36 cellular contexts compared by ENCODE assay signal in the genomic region with DNA sequence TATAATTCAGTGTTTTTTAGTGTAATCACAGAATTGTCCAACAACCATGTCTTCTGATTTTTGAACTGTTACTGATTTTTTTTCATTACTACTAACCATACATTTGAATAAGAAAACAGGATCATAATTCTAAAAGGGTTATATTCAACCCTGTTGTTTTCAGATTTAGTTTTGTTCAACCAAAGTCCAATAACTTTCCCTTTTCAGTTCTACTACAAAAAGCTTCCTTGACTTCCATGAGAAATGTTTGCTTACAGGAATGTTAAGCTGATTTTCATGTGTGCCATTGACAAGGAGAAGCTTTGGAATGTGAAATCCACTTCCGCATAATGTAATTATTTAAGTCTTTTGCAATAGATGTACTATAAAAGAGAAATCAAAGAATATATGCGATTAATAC.
"Had no signal": no experiment of that assay in that cellular context is flagged by ENCODE, and none has a peak within 500 bp of the region (broad histone marks: within the 10 kb centered on the region; RNA-seq: fewer than 3 reads in every experiment).

No MANE protein-coding gene starts in this region.

- H3K27ac ChIP-seq: body of pancreas, brain microvascular endothelial cell, breast epithelium, VCaP had no signal

- H3K27ac Mint-ChIP-seq: activated B cell treated with CpG ODN at 0.5 μM for 24 hours; activated CD4-positive, alpha-beta memory T cell treated with anti-CD3 and anti-CD28 coated beads, Interleukin-2, amount 10 ng/mL, durations not matched to agents 7 days and 5 days; activated CD4-positive, alpha-beta T cell treated with anti-CD3 and anti-CD28 coated beads, Interleukin-2, amount 10 ng/mL, durations not matched to agents 24 days and 14 days; activated CD8-positive, alpha-beta memory T cell treated with anti-CD3 and anti-CD28 coated beads, Interleukin-2, amount 10 ng/mL, durations not matched to agents 7 days and 5 days; activated CD8-positive, alpha-beta T cell treated with anti-CD3 and anti-CD28 coated beads, Interleukin-2, amount 10 ng/mL, durations not matched to agents 7 days and 5 days; activated naive CD4-positive, alpha-beta T cell treated with anti-CD3 and anti-CD28 coated beads, Interleukin-2, amount 10 ng/mL, durations not matched to agents 7 days and 5 days; activated naive CD4-positive, alpha-beta T cell treated with anti-CD3 and anti-CD28 coated beads, Interleukin-2, amount 50 U/mL, for 24 hours; activated naive CD8-positive, alpha-beta T cell; activated naive CD8-positive, alpha-beta T cell treated with anti-CD3 and anti-CD28 coated beads, Interleukin-2, amount 10 ng/mL, durations not matched to agents 7 days and 5 days; activated naive CD8-positive, alpha-beta T cell treated with anti-CD3 and anti-CD28 coated beads, Interleukin-2, amount 50 U/mL, for 24 hours; activated T-cell treated with anti-CD3 and anti-CD28 coated beads, Interleukin-2, amount 50 U/mL, for 24 hours; activated T-helper 2 cell treated with anti-CD3 and anti-CD28 coated beads, Interferon-gamma antibody, Interleukin-2, Interleukin-4, amounts not matched to agents 10 μg/mL and 5 μg/mL and 100 μg/mL, durations not matched to agents 14 hours and 24 hours and 36 hours; T-helper 1 cell treated with Interleukin-12 subunit alpha and Interleukin-12 subunit beta and Interleukin-4 antibody, amounts not matched to agents 30 μg/mL and 1 μg/mL, for 36 hours; T-helper 2 cell treated with Interferon-gamma antibody and Interleukin-4, amounts not matched to agents 5 μg/mL and 100 μg/mL, for 36 hours had no signal

- H3K27me3 ChIP-seq: body of pancreas, brain microvascular endothelial cell, breast epithelium had no signal

- H3K4me1 ChIP-seq: body of pancreas, breast epithelium had no signal

- H3K9me3 Mint-ChIP-seq: activated naive CD4-positive, alpha-beta T cell treated with anti-CD3 and anti-CD28 coated beads, Interleukin-2, amount 50 U/mL, for 24 hours had no signal

- H3K27me3 Mint-ChIP-seq: activated B cell treated with CpG ODN at 0.5 μM for 24 hours; activated CD4-positive, alpha-beta memory T cell treated with anti-CD3 and anti-CD28 coated beads, Interleukin-2, amount 10 ng/mL, durations not matched to agents 7 days and 5 days; activated CD4-positive, alpha-beta T cell treated with anti-CD3 and anti-CD28 coated beads, Interleukin-2, amount 10 ng/mL, durations not matched to agents 24 days and 14 days; activated CD8-positive, alpha-beta memory T cell treated with anti-CD3 and anti-CD28 coated beads, Interleukin-2, amount 10 ng/mL, durations not matched to agents 7 days and 5 days; activated naive CD4-positive, alpha-beta T cell treated with anti-CD3 and anti-CD28 coated beads, Interleukin-2, amount 10 ng/mL, durations not matched to agents 7 days and 5 days; activated naive CD4-positive, alpha-beta T cell treated with anti-CD3 and anti-CD28 coated beads, Interleukin-2, amount 50 U/mL, for 24 hours; activated naive CD8-positive, alpha-beta T cell; activated naive CD8-positive, alpha-beta T cell treated with anti-CD3 and anti-CD28 coated beads, Interleukin-2, amount 10 ng/mL, durations not matched to agents 7 days and 5 days; activated naive CD8-positive, alpha-beta T cell treated with anti-CD3 and anti-CD28 coated beads, Interleukin-2, amount 50 U/mL, for 24 hours; activated T-cell treated with anti-CD3 and anti-CD28 coated beads, Interleukin-2, amount 50 U/mL, for 24 hours had no signal

- H3K9me3 ChIP-seq: body of pancreas, breast epithelium had no signal

- DNase-seq: activated B cell treated with CpG ODN at 0.5 μM for 24 hours; activated CD4-positive, alpha-beta memory T cell treated with anti-CD3 and anti-CD28 coated beads, Interleukin-2, amount 10 ng/mL, durations not matched to agents 7 days and 5 days; activated CD4-positive, alpha-beta T cell treated with anti-CD3 and anti-CD28 coated beads for 4 hours; activated CD4-positive, alpha-beta T cell treated with anti-CD3 and anti-CD28 coated beads, Interleukin-2, amount 10 ng/mL, durations not matched to agents 24 days and 14 days; activated CD4-positive, alpha-beta T cell treated with anti-CD3 and anti-CD28 coated beads, Interleukin-2, amount 50 U/mL, for 48 hours; activated CD4-positive, CD25-positive, alpha-beta regulatory T cell treated with anti-CD3 and anti-CD28 coated beads, Interleukin-2, amount 50 U/mL, for 72 hours; activated CD8-positive, alpha-beta memory T cell treated with anti-CD3 and anti-CD28 coated beads for 24 hours; activated CD8-positive, alpha-beta memory T cell treated with anti-CD3 and anti-CD28 coated beads, Interleukin-2, amount 10 ng/mL, durations not matched to agents 7 days and 5 days; activated CD8-positive, alpha-beta memory T cell treated with anti-CD3 and anti-CD28 coated beads, Interleukin-2, amount 50 U/mL, for 48 hours; activated CD8-positive, alpha-beta T cell treated with anti-CD3 and anti-CD28 coated beads, Interleukin-2, amount 10 ng/mL, durations not matched to agents 7 days and 5 days; activated effector memory CD4-positive, alpha-beta T cell treated with Interleukin-2 at 50 U/mL for 16 hours; activated gamma-delta T cell; activated naive CD4-positive, alpha-beta T cell treated with anti-CD3 and anti-CD28 coated beads, Interleukin-2, amount 10 ng/mL, durations not matched to agents 7 days and 5 days; activated naive CD4-positive, alpha-beta T cell treated with Interleukin-2 at 50 U/mL for 16 hours; activated naive CD8-positive, alpha-beta T cell treated with anti-CD3 and anti-CD28 coated beads, Interleukin-2, amount 10 ng/mL, durations not matched to agents 7 days and 5 days; activated naive CD8-positive, alpha-beta T cell treated with anti-CD3 and anti-CD28 coated beads, Interleukin-2, amount 50 U/mL, for 24 hours; activated T-cell treated with anti-CD3 and anti-CD28 coated beads, Interleukin-2, amount 50 U/mL, for 24 hours; activated T-cell treated with anti-CD3 and anti-CD28 coated beads, Interleukin-2, amount 50 U/mL, for 48 hours; amniotic stem cell; aorta; body of pancreas; brain microvascular endothelial cell; central memory CD4-positive, alpha-beta T cell; SW 1271; T-helper 1 cell; T-helper 2 cell; T-helper 9 cell had no signal

- H3K4me3 ChIP-seq: body of pancreas, breast epithelium had no signal

- H3K36me3 ChIP-seq: breast epithelium had no signal

- H3K4me3 Mint-ChIP-seq: activated B cell treated with CpG ODN at 0.5 μM for 24 hours; activated CD4-positive, alpha-beta memory T cell treated with anti-CD3 and anti-CD28 coated beads, Interleukin-2, amount 10 ng/mL, durations not matched to agents 7 days and 5 days; activated CD4-positive, alpha-beta T cell treated with anti-CD3 and anti-CD28 coated beads, Interleukin-2, amount 10 ng/mL, durations not matched to agents 24 days and 14 days; activated CD8-positive, alpha-beta memory T cell treated with anti-CD3 and anti-CD28 coated beads, Interleukin-2, amount 10 ng/mL, durations not matched to agents 7 days and 5 days; activated CD8-positive, alpha-beta T cell treated with anti-CD3 and anti-CD28 coated beads, Interleukin-2, amount 10 ng/mL, durations not matched to agents 7 days and 5 days; activated naive CD4-positive, alpha-beta T cell treated with anti-CD3 and anti-CD28 coated beads, Interleukin-2, amount 10 ng/mL, durations not matched to agents 7 days and 5 days; activated naive CD4-positive, alpha-beta T cell treated with anti-CD3 and anti-CD28 coated beads, Interleukin-2, amount 50 U/mL, for 24 hours; activated naive CD8-positive, alpha-beta T cell; activated naive CD8-positive, alpha-beta T cell treated with anti-CD3 and anti-CD28 coated beads, Interleukin-2, amount 10 ng/mL, durations not matched to agents 7 days and 5 days; activated naive CD8-positive, alpha-beta T cell treated with anti-CD3 and anti-CD28 coated beads, Interleukin-2, amount 50 U/mL, for 24 hours; activated T-cell treated with anti-CD3 and anti-CD28 coated beads, Interleukin-2, amount 50 U/mL, for 24 hours; T-helper 1 cell treated with Interleukin-12 subunit alpha and Interleukin-12 subunit beta and Interleukin-4 antibody, amounts not matched to agents 30 μg/mL and 1 μg/mL, for 36 hours; T-helper 2 cell treated with Interferon-gamma antibody and Interleukin-4, amounts not matched to agents 5 μg/mL and 100 μg/mL, for 36 hours had no signal

- FAIRE-seq: astrocyte, TTC549 had no signal

- ATAC-seq: activated CD8-positive, alpha-beta memory T cell treated with anti-CD3 and anti-CD28 coated beads, Interleukin-2, amount 10 ng/mL, durations not matched to agents 7 days and 5 days; activated CD8-positive, alpha-beta T cell treated with anti-CD3 and anti-CD28 coated beads, Interleukin-2, amount 10 ng/mL, durations not matched to agents 7 days and 5 days; activated naive CD8-positive, alpha-beta T cell treated with anti-CD3 and anti-CD28 coated beads, Interleukin-2, amount 50 U/mL, for 24 hours; body of pancreas had no signal

- H3K4me1 Mint-ChIP-seq: activated CD4-positive, alpha-beta T cell treated with anti-CD3 and anti-CD28 coated beads, Interleukin-2, amount 10 ng/mL, durations not matched to agents 24 days and 14 days had no signal
